In genomic region chr14:68580096-68580640, GRCh38 we compare ENCODE assay signal across 25 cellular contexts.
DNase-seq lines count a peak whose midpoint lies in the region; ATAC-seq and TF ChIP-seq lines count a peak whose summit lies in the region.
"Had no signal": no experiment of that assay in that cellular context is flagged by ENCODE, and none has a peak within 500 bp of the region (broad histone marks: within the 10 kb centered on the region; RNA-seq: fewer than 3 reads in every experiment).

No MANE protein-coding gene starts in this region.

- H3K4me1 ChIP-seq in right atrium auricular region: peaks cover 0 to 31% of the 10 kb centered on the region in 2 donors
- peaks cover 55 to 57% of the 10 kb centered on the region in 2 experiments for H3K4me1 ChIP-seq in neutrophil (ENCODE audit: control insufficient read depth in 1 of 2, insufficient read depth in 1 of 2, low read depth in 1 of 2, low read length in 1 of 2)
- H3K4me1 ChIP-seq: Peyer's patch had no signal

- no peak overlapping the region for H3K27ac Mint-ChIP-seq in activated naive CD4-positive, alpha-beta T cell treated with anti-CD3 and anti-CD28 coated beads for 36 hours
- H3K27ac Mint-ChIP-seq: activated CD4-positive, alpha-beta T cell treated with anti-CD3 and anti-CD28 coated beads for 36 hours; activated T-helper 17 cell treated with anti-CD3 and anti-CD28 coated beads, Interleukin-2, amount 50 U/mL, for 72 hours; type B pancreatic cell had no signal

- H3K4me3 Mint-ChIP-seq in activated naive CD4-positive, alpha-beta T cell treated with anti-CD3 and anti-CD28 coated beads for 36 hours: no peak overlapping the region
- H3K4me3 Mint-ChIP-seq: activated CD4-positive, alpha-beta T cell treated with anti-CD3 and anti-CD28 coated beads for 36 hours; activated T-helper 17 cell treated with anti-CD3 and anti-CD28 coated beads, Interleukin-2, amount 50 U/mL, for 72 hours; central memory CD8-positive, alpha-beta T cell; IgD-negative memory B cell; type B pancreatic cell had no signal

- H3K36me3 ChIP-seq in right atrium auricular region (no peaks in the 10 kb centered on the region), neutrophil (no peaks in the 10 kb centered on the region)
- H3K36me3 ChIP-seq: BLaER1, esophagus squamous epithelium, Peyer's patch had no signal

- ATAC-seq in esophagus mucosa: peak; percentile 7
- ATAC-seq: activated CD4-positive, alpha-beta T cell treated with anti-CD3 and anti-CD28 coated beads for 36 hours; activated T-helper 17 cell treated with anti-CD3 and anti-CD28 coated beads, Interleukin-2, amount 50 U/mL, for 72 hours; left colon; right cardiac atrium; SK-N-SH treated with all-trans-retinoic acid at 6 μM for 48 hours had no signal

- H3K27me3 ChIP-seq in right atrium auricular region: no peaks in the 10 kb centered on the region
- no peaks in the 10 kb centered on the region for H3K27me3 ChIP-seq in neutrophil
- H3K27me3 ChIP-seq: BLaER1, esophagus squamous epithelium, Peyer's patch had no signal

- H3K36me3 Mint-ChIP-seq in activated naive CD4-positive, alpha-beta T cell treated with anti-CD3 and anti-CD28 coated beads for 36 hours (ENCODE audit: low read depth): no peaks in the 10 kb centered on the region

- no peak for TF ChIP-seq CTCF in right atrium auricular region (IDR thresholded peaks at IDR 0.05)
- no peak for TF ChIP-seq CTCF in neutrophil (IDR thresholded peaks at IDR 0.05)

- H3K4me1 Mint-ChIP-seq in activated naive CD4-positive, alpha-beta T cell treated with anti-CD3 and anti-CD28 coated beads for 36 hours (ENCODE audit: low read depth): no peaks in the 10 kb centered on the region
- H3K4me1 Mint-ChIP-seq: activated CD4-positive, alpha-beta T cell treated with anti-CD3 and anti-CD28 coated beads for 36 hours; activated T-helper 17 cell treated with anti-CD3 and anti-CD28 coated beads, Interleukin-2, amount 50 U/mL, for 72 hours; central memory CD8-positive, alpha-beta T cell had no signal

- DNase-seq in cardiac septum (ENCODE audit: low spot score) (peak; percentile 59), right atrium auricular region (ENCODE audit: low spot score) (no peak), inferior parietal cortex (ENCODE audit: extremely low spot score) (no peak), ureter (ENCODE audit: low spot score) (no peak)
- DNase-seq in activated naive CD4-positive, alpha-beta T cell (lab: John Stamatoyannopoulos, UW): no peak
- no peak for DNase-seq in activated naive CD4-positive, alpha-beta T cell treated with anti-CD3 and anti-CD28 coated beads for 36 hours
- DNase-seq: activated CD4-positive, alpha-beta T cell treated with anti-CD3 and anti-CD28 coated beads for 36 hours; effector CD8-positive, alpha-beta T cell; esophagus squamous epithelium; left colon; midbrain; NCI-H187; NCI-H226; occipital lobe; Peyer's patch; stimulated activated naive CD4-positive, alpha-beta T cell treated with Interleukin-2 at 50 U/mL for 16 hours had no signal

- no peak overlapping the region for H3K27ac ChIP-seq in right atrium auricular region
- H3K27ac ChIP-seq in neutrophil: peak overlapping the region; percentile 98
- H3K27ac ChIP-seq: BLaER1, esophagus squamous epithelium, Peyer's patch had no signal

- intact Hi-C loops in cardiac septum (cut with DNase I): no loop called here
- intact Hi-C loops in activated naive CD4-positive, alpha-beta T cell treated with anti-CD3 and anti-CD28 coated beads for 36 hours (cut with micrococcal nuclease): no loop called here

- CTCF ChIA-PET in activated naive CD4-positive, alpha-beta T cell treated with anti-CD3 and anti-CD28 coated beads for 36 hours (lab: Charles Lee): interaction anchor here (0.6 kb wide), 1 partner anchor 36 kb away, joined by 5 read pairs; no protein-coding TSS in a partner anchor

- no peaks in the 10 kb centered on the region for H3K9me3 ChIP-seq in right atrium auricular region
- H3K9me3 ChIP-seq in neutrophil: no peaks in the 10 kb centered on the region
- H3K9me3 ChIP-seq: esophagus squamous epithelium, Peyer's patch had no signal

- no peaks in the 10 kb centered on the region for H3K9me3 Mint-ChIP-seq in activated naive CD4-positive, alpha-beta T cell treated with anti-CD3 and anti-CD28 coated beads for 36 hours
- H3K9me3 Mint-ChIP-seq: activated T-helper 17 cell treated with anti-CD3 and anti-CD28 coated beads, Interleukin-2, amount 50 U/mL, for 72 hours; central memory CD8-positive, alpha-beta T cell; IgD-negative memory B cell had no signal

- H3K4me3 ChIP-seq in right atrium auricular region: no peak overlapping the region
- H3K4me3 ChIP-seq in neutrophil (ENCODE audit: low read depth in 1 of 2, low read length in 1 of 2): no peak overlapping the region
- H3K4me3 ChIP-seq: BLaER1, esophagus squamous epithelium, Peyer's patch had no signal

- H3K27me3 Mint-ChIP-seq in activated naive CD4-positive, alpha-beta T cell treated with anti-CD3 and anti-CD28 coated beads for 36 hours (ENCODE audit: low read depth): no peaks in the 10 kb centered on the region
- H3K27me3 Mint-ChIP-seq: activated CD4-positive, alpha-beta T cell treated with anti-CD3 and anti-CD28 coated beads for 36 hours; activated T-helper 17 cell treated with anti-CD3 and anti-CD28 coated beads, Interleukin-2, amount 50 U/mL, for 72 hours; central memory CD8-positive, alpha-beta T cell; IgD-negative memory B cell; type B pancreatic cell had no signal
